ENCODE assay signal across 9 cellular contexts in genomic region chr7:64618785-64619456, GRCh38. TPM values are rescaled to one million over a fixed set of nuclear protein-coding genes. Genes with fewer than 3 reads are reported as not detected.
DNase-seq lines count a peak whose midpoint lies in the region; ATAC-seq and TF ChIP-seq lines count a peak whose summit lies in the region.
"Had no signal": no experiment of that assay in that cellular context is flagged by ENCODE, and none has a peak within 500 bp of the region (broad histone marks: within the 10 kb centered on the region; RNA-seq: fewer than 3 reads in every experiment).

No MANE protein-coding gene starts in this region.

- no peak for DNase-seq in GM10266 (ENCODE audit: extremely low spot score)
- peak; percentile 23 for DNase-seq in NCI-H526 treated with DMSO at 0.1 percent for 48 hours (lab: John Stamatoyannopoulos, UW)
- DNase-seq in mammary epithelial cell, result peak; percentile 44
- DNase-seq in left kidney (ENCODE audit: low read depth, low spot score), result peak; percentile 56
- DNase-seq in activated CD4-positive, CD25-positive, alpha-beta regulatory T cell (lab: John Stamatoyannopoulos, UW), result no peak
- DNase-seq in NCI-H187 (lab: John Stamatoyannopoulos, UW), result no peak

- no peaks in the 10 kb centered on the region for H3K4me1 ChIP-seq in mammary epithelial cell (ENCODE audit: insufficient read depth, low read length)
- H3K4me1 ChIP-seq: SJSA1 had no signal

- no peaks in the 10 kb centered on the region for H3K36me3 ChIP-seq in mammary epithelial cell (ENCODE audit: insufficient read depth, low read length)
- H3K36me3 ChIP-seq: SJSA1 had no signal

- no peak overlapping the region for H3K4me2 ChIP-seq in mammary epithelial cell (ENCODE audit: insufficient read depth, low read depth, low read length)

- CTCF ChIA-PET in mammary epithelial cell (lab: Charles Lee; ENCODE audit: low non-redundant PET), result no interaction called here

- H3K9ac ChIP-seq in mammary epithelial cell (ENCODE audit: insufficient read depth, low read length), result no peak overlapping the region

- no peaks in the 10 kb centered on the region for H3K27me3 ChIP-seq in mammary epithelial cell (ENCODE audit: insufficient read depth, low read length)
- H3K27me3 ChIP-seq: SJSA1 had no signal

- no peak for ATAC-seq in HG02970 (IDR thresholded peaks at IDR 0.05; ENCODE audit: low FRiP score, unreplicated experiment)

- dilution Hi-C loops in mammary epithelial cell (cut with HindIII; ENCODE audit: low sequenced_read_pairs), result no loop called here

- in situ Hi-C loops in mammary epithelial cell (cut with MboI; ENCODE audit: low sequenced_read_pairs in 2 of 2), result no loop called here

- H3K4me3 ChIP-seq in mammary epithelial cell (replicated peaks in 1 of 3; ENCODE audit: insufficient read depth in 1 of 3, low read depth in 2 of 3, low read length in 3 of 3), result no peak overlapping the region
- H3K4me3 ChIP-seq: SJSA1 had no signal

- no peak overlapping the region for H3K27ac ChIP-seq in C4-2B
- no peak overlapping the region for H3K27ac ChIP-seq in mammary epithelial cell (ENCODE audit: insufficient read depth, low read depth, low read length)
- H3K27ac ChIP-seq: SJSA1 had no signal

- intact Hi-C loops in mammary epithelial cell (cut with micrococcal nuclease), result loop anchor here (5.0 kb wide), 1 partner anchor 297 kb away; no protein-coding TSS in a partner anchor

- WGBS in mammary epithelial cell (ENCODE audit: low coverage, missing lambda C conversion rate), result 6% methylated on average over 6 of the region's 6 CpGs

- no peaks in the 10 kb centered on the region for H3K79me2 ChIP-seq in mammary epithelial cell (ENCODE audit: insufficient read depth, low read length)

- BruUV-seq in mammary epithelial cell (replicated peaks; lab: Mats Ljungman, UMichigan), result no TSS peak

- H3K9me3 ChIP-seq in mammary epithelial cell (replicated peaks; ENCODE audit: insufficient read depth, low read length), result peaks cover 10% of the 10 kb centered on the region

- H2AFZ ChIP-seq in mammary epithelial cell (ENCODE audit: low read depth, low read length), result no peak overlapping the region

- TF ChIP-seq CTCF in C4-2B (conservative IDR thresholded peaks at IDR 0.05) (peak; percentile 69), GM10266 (IDR thresholded peaks at IDR 0.05; ENCODE audit: control insufficient read depth, insufficient read depth, low read depth, missing control alignments) (peak; percentile 39), mammary epithelial cell (conservative IDR thresholded peaks at IDR 0.05 in 1 of 2, IDR thresholded peaks at IDR 0.05 in 1 of 2; ENCODE audit: extremely low read depth in 1 of 2, insufficient read depth in 1 of 2, low read depth in 1 of 2, low read length in 2 of 2) (peak; percentile 31 to 62)

- H4K20me1 ChIP-seq in mammary epithelial cell (ENCODE audit: insufficient read depth, low read length), result no peaks in the 10 kb centered on the region

RNA-seq across cellular contexts. Expression of gene ZNF107, which starts 47.0 kb away (rescaled TPM):
- 1 to 10 TPM; 5.3 to 6.4 TPM for total RNA-seq in mammary epithelial cell
- polyA plus RNA-seq in mammary epithelial cell, result 2.0 TPM
- polyA minus RNA-seq in mammary epithelial cell, result 19.0 TPM

RNA-seq across cellular contexts. Expression of gene ZNF680, which starts 56.0 kb away (rescaled TPM):
- total RNA-seq in mammary epithelial cell, result 10 to 100 TPM in 1 of 2 donors, 1 to 10 TPM in 1; 7.6 to 14.5 TPM
- polyA plus RNA-seq in mammary epithelial cell, result 1.8 TPM
- 3.7 TPM for polyA minus RNA-seq in mammary epithelial cell

Comparison
In these comparisons a context has a peak if more than half of its experiments do, and no peak if none do; other contexts are left out.
1. DNase-seq: peak in NCI-H526 treated with DMSO at 0.1 percent for 48 hours (single experiment), mammary epithelial cell (single experiment) and left kidney (single experiment); none in GM10266 (single experiment), activated CD4-positive, CD25-positive, alpha-beta regulatory T cell (0 of 4) and NCI-H187 (0 of 2).
2. Peak in every context shown above with its lines, with median percentiles within 50 percentile points of each other: CTCF ChIP-seq.